In genomic region chr5:95881833-95882232, GRCh38 we compare ENCODE assay signal across 21 cellular contexts. TPM values are rescaled to one million over a fixed set of nuclear protein-coding genes. Genes with fewer than 3 reads are reported as not detected.
DNase-seq lines count a peak whose midpoint lies in the region; ATAC-seq and TF ChIP-seq lines count a peak whose summit lies in the region.
"Had no signal": no experiment of that assay in that cellular context is flagged by ENCODE, and none has a peak within 500 bp of the region (broad histone marks: within the 10 kb centered on the region; RNA-seq: fewer than 3 reads in every experiment).

No MANE protein-coding gene starts in this region.

- H3K27me3 ChIP-seq in RWPE2 (ENCODE audit: insufficient read depth, poor library complexity, severe bottlenecking), result no peaks in the 10 kb centered on the region
- H3K27me3 ChIP-seq in colonic mucosa, result no peaks in the 10 kb centered on the region

- DNase-seq in Ammon's horn (ENCODE audit: low spot score), result peak; percentile 51
- no peak for DNase-seq in RWPE2 (ENCODE audit: low spot score)
- peak; percentile 21 for DNase-seq in fibroblast of gingiva (ENCODE audit: low read depth)
- peak; percentile 39 for DNase-seq in medulla oblongata (ENCODE audit: extremely low spot score)
- DNase-seq in NOMO-1 (lab: John Stamatoyannopoulos, UW; ENCODE audit: unreplicated experiment in 2 of 2), result no peak
- DNase-seq in colonic mucosa, result no peak
- DNase-seq: activated CD4-positive, alpha-beta memory T cell treated with anti-CD3 and anti-CD28 coated beads, Interleukin-2, amount 10 ng/mL, durations not matched to agents 7 days and 5 days; activated CD4-positive, CD25-positive, alpha-beta regulatory T cell; activated effector memory CD4-positive, alpha-beta T cell treated with Interleukin-2 at 50 U/mL for 16 hours; activated naive CD8-positive, alpha-beta T cell treated with anti-CD3 and anti-CD28 coated beads, Interleukin-2, amount 10 ng/mL, durations not matched to agents 7 days and 5 days; Caco-2; DND-41; effector CD8-positive, alpha-beta T cell; islet precursor cell; Karpas-422; NCI-H1048; NCI-H187 treated with DMSO at 0.1 percent for 48 hours; NCI-H526; T-helper 9 cell had no signal

- H3K9me3 ChIP-seq in RWPE2 (ENCODE audit: severe bottlenecking) (no peaks in the 10 kb centered on the region), colonic mucosa (no peaks in the 10 kb centered on the region)
- H3K9me3 ChIP-seq: Caco-2 had no signal

- TF ChIP-seq CTCF in RWPE2 (IDR thresholded peaks at IDR 0.05; ENCODE audit: poor library complexity, severe bottlenecking) (no peak), colonic mucosa (IDR thresholded peaks at IDR 0.05) (no peak)

- intact Hi-C loops in colonic mucosa (cut with DNase I), result no loop called here

- H3K27ac ChIP-seq in RWPE2 (ENCODE audit: poor library complexity, severe bottlenecking) (no peak overlapping the region), colonic mucosa (no peak overlapping the region)

- no peak overlapping the region for H3K9ac ChIP-seq in colonic mucosa (ENCODE audit: low read depth in 2 of 2, low read length in 2 of 2)

- ATAC-seq in RWPE2 (ENCODE audit: low read depth) (peak; percentile 13; the same call in 1 of the 3 replicates), GM21360 (IDR thresholded peaks at IDR 0.05; ENCODE audit: unreplicated experiment) (no peak), HG03025 (IDR thresholded peaks at IDR 0.05; ENCODE audit: low FRiP score, unreplicated experiment) (no peak)

- peaks cover 8% of the 10 kb centered on the region for H3K4me1 ChIP-seq in RWPE2 (ENCODE audit: insufficient read depth, poor library complexity, severe bottlenecking)
- peaks cover 7% of the 10 kb centered on the region for H3K4me1 ChIP-seq in colonic mucosa

- H3K36me3 ChIP-seq in RWPE2 (ENCODE audit: low read depth), result peaks cover 17% of the 10 kb centered on the region
- H3K36me3 ChIP-seq in colonic mucosa, result no peaks in the 10 kb centered on the region

- H3K4me3 ChIP-seq in RWPE2 (ENCODE audit: severe bottlenecking), result no peak overlapping the region
- no peak overlapping the region for H3K4me3 ChIP-seq in colonic mucosa

RNA-seq across cellular contexts. Expression of gene GLRX, which starts 59.3 kb away (rescaled TPM):
- total RNA-seq in colonic mucosa, result 10 to 100 TPM; 52.8 to 89.6 TPM

Comparison
In these comparisons a context has a peak if more than half of its experiments do, and no peak if none do; other contexts are left out.
1. DNase-seq: peak in Ammon's horn (single experiment), fibroblast of gingiva (single experiment) and medulla oblongata (single experiment); none in RWPE2 (single experiment), NOMO-1 (0 of 2) and colonic mucosa (single experiment).